Comparison of ENCODE assay signal across 1 cellular context in genomic region chr1:19597463-19598309, GRCh38.
TF ChIP-seq lines count a peak whose summit lies in the region.

No MANE protein-coding gene starts in this region.

TF ChIP-seq in HepG2, 621 proteins besides CTCF, POLR2A, EP300 and RAD21 (continued from another document):
- TF ChIP-seq ZNF556 (CRISPR knock-in tag; IDR thresholded peaks at IDR 0.05; ENCODE audit: borderline replicate concordance) (0 out of 2 replicates have a peak, but pooled peaks have one; percentile 28), ZNF691 (CRISPR knock-in tag; IDR thresholded peaks at IDR 0.05; ENCODE audit: borderline replicate concordance, low read depth) (0 out of 2 replicates have a peak, but pooled peaks have one; percentile 1), STAT6 (CRISPR knock-in tag; IDR thresholded peaks at IDR 0.05; ENCODE audit: borderline replicate concordance) (0 out of 2 replicates have a peak, but pooled peaks have one; percentile 8)
